In the genomic region with DNA sequence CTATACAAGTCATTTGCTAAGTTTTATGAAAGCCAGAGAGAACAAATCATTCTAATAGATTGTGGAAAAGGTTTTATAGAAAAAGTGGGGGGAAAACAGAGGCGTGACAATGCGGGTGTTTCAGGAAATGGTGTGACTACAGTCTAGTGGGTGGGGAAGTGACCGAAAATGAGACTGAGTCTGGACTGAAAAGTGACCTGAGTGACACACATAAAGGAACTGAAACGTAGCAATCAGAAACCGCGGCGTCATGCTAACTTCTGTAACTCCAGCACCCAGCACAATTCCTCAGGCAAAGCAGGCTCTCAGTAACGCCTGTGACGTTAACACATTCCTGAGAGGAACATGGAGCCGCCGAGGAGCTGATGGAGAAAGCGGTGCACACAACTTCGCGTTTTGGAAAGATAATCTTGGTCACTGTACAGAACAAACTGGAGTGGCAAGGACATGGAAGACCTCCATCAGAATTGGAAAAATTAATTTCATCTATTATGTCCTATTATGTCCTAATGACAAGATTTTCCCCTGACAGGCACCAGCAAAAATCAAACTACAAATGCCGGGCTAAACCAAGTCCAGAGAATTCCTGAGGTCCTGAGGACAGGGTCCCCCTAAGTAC, we compare ENCODE assay signal across 8 cellular contexts. TPM values are rescaled to one million over a fixed set of nuclear protein-coding genes. Genes with fewer than 3 reads are reported as not detected.
DNase-seq lines count a peak whose midpoint lies in the region; ATAC-seq, FAIRE-seq and TF ChIP-seq lines count a peak whose summit lies in the region.

No MANE protein-coding gene starts in this region.

- H3K4me1 ChIP-seq in PC-9 (replicated peaks; ENCODE audit: insufficient read depth) = no peaks in the 10 kb centered on the region

- TF ChIP-seq CTCF in PC-9 (conservative IDR thresholded peaks at IDR 0.05) = no peak

- no peak overlapping the region for H3K4me2 ChIP-seq in PC-9

- no peaks in the 10 kb centered on the region for H3F3A ChIP-seq in PC-9 (ENCODE audit: insufficient read depth, low read depth)

- intact Hi-C loops in PC-9 (cut with micrococcal nuclease; ENCODE audit: unreplicated experiment) = no loop called here

- no peaks in the 10 kb centered on the region for H3K9me3 ChIP-seq in PC-9 (ENCODE audit: insufficient read depth, low read depth)

- peak; percentile 91 for ATAC-seq in GM21737 (IDR thresholded peaks at IDR 0.05; ENCODE audit: unreplicated experiment)

- H3K4me3 ChIP-seq in PC-9 = no peak overlapping the region

- H3K9me2 ChIP-seq in PC-9 (ENCODE audit: insufficient read depth) = no peaks in the 10 kb centered on the region

- CTCF ChIA-PET in PC-9 (lab: Charles Lee) = no interaction called here

- H3K36me3 ChIP-seq in PC-9 (ENCODE audit: low read depth) = no peaks in the 10 kb centered on the region

- H3K27me3 ChIP-seq in PC-9 (ENCODE audit: insufficient read depth, low read depth) = no peaks in the 10 kb centered on the region

- BruUV-seq in PC-9 (replicated peaks; lab: Mats Ljungman, UMichigan) = no TSS peak

- no peak overlapping the region for H3K27ac ChIP-seq in PC-9

- no peak overlapping the region for H2AFZ ChIP-seq in PC-9

- FAIRE-seq in GM18507 (lab: Jason Lieb, UNC) = peak; percentile 99

- POLR2A ChIA-PET in PC-9 (lab: Charles Lee; ENCODE audit: unreplicated experiment) = no interaction called here

- DNase-seq in GM18507 (ENCODE audit: extremely low spot score, insufficient read length, low read depth) (no peak), MV-4-11 (lab: John Stamatoyannopoulos, UW) (peak; percentile 90), fibroblast of gingiva (ENCODE audit: low read depth) (peak; percentile 24), hippocampal formation (lab: John Stamatoyannopoulos, UW) (no peak), PC-9 (no peak), Kasumi-1 (lab: John Stamatoyannopoulos, UW) (no peak)
- DNase-seq in stimulated activated CD4-positive, alpha-beta T cell treated with anti-CD3 and anti-CD28 coated beads, Interleukin-4, amount 100 ng/mL, for 1 hour = peak; percentile 54

- no peaks in the 10 kb centered on the region for H4K20me1 ChIP-seq in PC-9 (ENCODE audit: insufficient read depth)

- no peaks in the 10 kb centered on the region for H3K79me2 ChIP-seq in PC-9 (ENCODE audit: low read depth)

RNA-seq across cellular contexts. Expression of a gene that starts 1.4 kb away (rescaled TPM):
- 0.13 TPM in 2 replicates for total RNA-seq in PC-9 (2021)

Comparison
In these comparisons a context has a peak if more than half of its experiments do, and no peak if none do; other contexts are left out.
1. DNase-seq: peak in MV-4-11 (single experiment), fibroblast of gingiva (single experiment) and stimulated activated CD4-positive, alpha-beta T cell treated with anti-CD3 and anti-CD28 coated beads, Interleukin-4, amount 100 ng/mL, for 1 hour (single experiment); none in GM18507 (single experiment), hippocampal formation (0 of 2), PC-9 (0 of 2) and Kasumi-1 (0 of 2).